Comparison of ENCODE assay signal across 7 cellular contexts in genomic region chr14:105093426-105094192, GRCh38. TPM values are rescaled to one million over a fixed set of nuclear protein-coding genes. Genes with fewer than 3 reads are reported as not detected.
DNase-seq lines count a peak whose midpoint lies in the region; ATAC-seq, FAIRE-seq and TF ChIP-seq lines count a peak whose summit lies in the region.

No MANE protein-coding gene starts in this region.

- peak overlapping the region; percentile 71 for H3K4me3 Mint-ChIP-seq in osteocyte (ENCODE audit: unreplicated experiment)

- H3K27ac ChIP-seq in OCI-LY7 (ENCODE audit: low read depth, low read length, poor library complexity, severe bottlenecking) (no peak overlapping the region), transverse colon (peak overlapping the region; percentile 93 to 97 (median 94))

- H3K36me3 Mint-ChIP-seq in osteocyte (ENCODE audit: unreplicated experiment) = no peaks in the 10 kb centered on the region

- TF ChIP-seq CTCF in OCI-LY7 (conservative IDR thresholded peaks at IDR 0.05; ENCODE audit: low read length) (peak; percentile 48), osteocyte (IDR thresholded peaks at IDR 0.05) (peak; percentile 59), transverse colon (IDR thresholded peaks at IDR 0.05) (peak; percentile 18 to 56 (median 38))

- POLR2A ChIA-PET in OCI-LY7 (lab: Charles Lee) = no interaction called here

- intact Hi-C loops in OCI-LY7 (cut with micrococcal nuclease; ENCODE audit: unreplicated experiment) (loop anchor here (5.0 kb wide), 1 partner anchor 89 kb away; the partner anchor contains the start of gene NUDT14), transverse colon (cut with DNase I; ENCODE audit: low total_unique reads) (loop anchor here (10.0 kb wide), 1 partner anchor 261 kb away; no protein-coding TSS in a partner anchor)

- CTCF ChIA-PET in OCI-LY7 (lab: Charles Lee; ENCODE audit: unreplicated experiment) = no interaction called here

- peak overlapping the region; percentile 7; the same call in 1 of the 2 replicates for H3K4me2 ChIP-seq in OCI-LY7 (ENCODE audit: low read length)

- BruUV-seq in OCI-LY7 (replicated peaks; lab: Mats Ljungman, UMichigan) = no TSS peak

- DNase-seq in OCI-LY7 (ENCODE audit: low spot score) = no peak
- DNase-seq in activated effector memory CD4-positive, alpha-beta T cell treated with anti-CD3 and anti-CD28 coated beads, Interleukin-2, amount 50 U/mL, for 16 hours = peak; percentile 88
- DNase-seq in frontal cortex (ENCODE audit: low spot score in 2 of 2) = peak; percentile 49 to 77
- DNase-seq in osteocyte (ENCODE audit: extremely low spot score, unreplicated experiment) = no peak
- DNase-seq in transverse colon = peak; percentile 88

- H3K4me3 ChIP-seq in OCI-LY7 (ENCODE audit: low read depth, low read length, poor library complexity, severe bottlenecking) (no peak overlapping the region), transverse colon (peak overlapping the region; percentile 62 to 90 (median 79))

- H2AFZ ChIP-seq in OCI-LY7 (ENCODE audit: low read length) = no peak overlapping the region

- in situ Hi-C loops in transverse colon (cut with MboI; ENCODE audit: low pct_ligation_motif_present in 1 of 4, low pct_unique_long_range_greater_than_20kb in 1 of 4, low sequenced_read_pairs in 3 of 4) = loop anchor here in 2 of 4 donors (10.0 to 25.0 kb wide), 2 partner anchors 194 to 261 kb away; no protein-coding TSS in a partner anchor

- no peaks in the 10 kb centered on the region for H4K20me1 ChIP-seq in OCI-LY7 (ENCODE audit: insufficient read depth, low read length)

- TF ChIP-seq EP300 in transverse colon (IDR thresholded peaks at IDR 0.05; ENCODE audit: low read depth) = no peak

- peaks cover 45% of the 10 kb centered on the region for H3K4me1 Mint-ChIP-seq in osteocyte (ENCODE audit: unreplicated experiment)

- H3K27me3 ChIP-seq in transverse colon = no peaks in the 10 kb centered on the region

- H3K9me3 Mint-ChIP-seq in osteocyte (ENCODE audit: unreplicated experiment) = peaks cover 4% of the 10 kb centered on the region

- FAIRE-seq in frontal cortex (lab: Jason Lieb, UNC) = no peak

- no peaks in the 10 kb centered on the region for H3K79me2 ChIP-seq in OCI-LY7 (ENCODE audit: insufficient read depth, low read depth, low read length)

- no peaks in the 10 kb centered on the region for H3K9me2 ChIP-seq in OCI-LY7 (ENCODE audit: insufficient read depth, low read length)

- H3K27me3 Mint-ChIP-seq in osteocyte (ENCODE audit: unreplicated experiment) = peaks cover 2% of the 10 kb centered on the region

- ATAC-seq in GM18498 (IDR thresholded peaks at IDR 0.05; ENCODE audit: unreplicated experiment) (peak; percentile 68), HG02981 (IDR thresholded peaks at IDR 0.05; ENCODE audit: unreplicated experiment) (peak; percentile 39)

- WGBS in transverse colon (ENCODE audit: low coverage in 1 of 2), 2 donors = 0% methylated on average over 34 of the region's 77 CpGs; no CpG with 5 or more reads in 1 of the 2 donors

- H3K4me1 ChIP-seq in OCI-LY7 (ENCODE audit: insufficient read depth, low read length, poor library complexity, severe bottlenecking) = no peaks in the 10 kb centered on the region
- H3K4me1 ChIP-seq in transverse colon = peaks cover 26 to 48% (median 42%) of the 10 kb centered on the region in 4 donors

- peak overlapping the region; percentile 38 for H3K27ac Mint-ChIP-seq in osteocyte (ENCODE audit: unreplicated experiment)

- H3K36me3 ChIP-seq in OCI-LY7 (ENCODE audit: insufficient read depth, low read length) (no peaks in the 10 kb centered on the region), transverse colon (no peaks in the 10 kb centered on the region)

- H3K9me3 ChIP-seq in OCI-LY7 (ENCODE audit: low read length) (no peaks in the 10 kb centered on the region), transverse colon (no peaks in the 10 kb centered on the region)

- peak; percentile 62 for TF ChIP-seq POLR2A in transverse colon (IDR thresholded peaks at IDR 0.05)

RNA-seq across cellular contexts. Expression of gene GPR132, which starts 28.4 kb away (rescaled TPM):
- 0.10 and 1.0 TPM in 2 replicates for total RNA-seq in OCI-LY7 (2014; rRNA removed; shearing (Covaris generic))
- 1.9 and 3.0 TPM in 2 replicates for total RNA-seq in OCI-LY7 (2022)
- 1.2 TPM for total RNA-seq in frontal cortex
- total RNA-seq in osteocyte = 0.16 and 0.24 TPM in 2 replicates
- 10 to 100 TPM in 1 of 4 donors, 1 to 10 TPM in 1, under 1 TPM in 2; 0.20 to 11.6 (median 2.1) TPM for total RNA-seq in transverse colon

Comparison
In these comparisons a context has a peak if more than half of its experiments do, and no peak if none do; other contexts are left out.
1. DNase-seq: peak in activated effector memory CD4-positive, alpha-beta T cell treated with anti-CD3 and anti-CD28 coated beads, Interleukin-2, amount 50 U/mL, for 16 hours (single experiment), frontal cortex (2 of 2) and transverse colon (single experiment); none in OCI-LY7 (single experiment) and osteocyte (single experiment).
2. Peak in every context shown above with its lines, with median percentiles within 50 percentile points of each other: CTCF ChIP-seq.